ENCODE assay signal across 8 cellular contexts in the genomic region with DNA sequence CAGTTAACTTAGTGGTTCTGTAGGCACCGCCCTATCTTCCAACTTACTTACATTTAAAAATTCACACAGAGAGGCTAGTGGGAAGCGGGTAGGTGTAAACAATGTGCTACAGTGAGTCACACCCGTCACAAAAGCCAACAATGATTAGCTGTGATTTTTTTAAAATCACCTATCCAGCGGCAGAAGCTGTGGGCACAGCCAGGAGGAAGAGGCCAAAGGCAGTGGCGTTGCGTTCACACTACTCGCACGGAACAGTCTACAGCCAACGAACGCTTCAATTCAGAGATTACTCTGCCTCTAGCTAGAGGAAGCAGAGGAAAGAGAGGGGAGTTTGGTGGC. TPM values are rescaled to one million over a fixed set of nuclear protein-coding genes. Genes with fewer than 3 reads are reported as not detected.
A peak's percentile ranks its signal among the peaks of the same experiment; 100 is the strongest.
DNase-seq lines count a peak whose midpoint lies in the region; ATAC-seq, FAIRE-seq and TF ChIP-seq lines count a peak whose summit lies in the region.

No MANE protein-coding gene starts in this region.

- H3K4me2 ChIP-seq in keratinocyte (ENCODE audit: control insufficient read depth, extremely low read depth, insufficient read depth, low read depth, low read length): peak overlapping the region; percentile 95

- no peak for TF ChIP-seq CTCF in keratinocyte (optimal IDR thresholded peaks at IDR 0.05 in 1 of 3, IDR thresholded peaks at IDR 0.05 in 1 of 3, conservative IDR thresholded peaks at IDR 0.05 in 1 of 3; ENCODE audit: extremely low read depth in 1 of 3, insufficient read depth in 2 of 3, low read length in 3 of 3)

- H3K27ac ChIP-seq in HUES48 (ENCODE audit: low read depth, low read length) (peak overlapping the region; percentile 87), keratinocyte (ENCODE audit: control insufficient read depth, insufficient read depth, low read length) (no peak overlapping the region), subcutaneous abdominal adipose tissue (ENCODE audit: low read depth, low read length) (peak overlapping the region; percentile 93)

- peaks cover 35% of the 10 kb centered on the region for H3K27me3 ChIP-seq in HUES48 (ENCODE audit: control insufficient read depth, insufficient read depth, low read length)
- H3K27me3 ChIP-seq in keratinocyte (ENCODE audit: control insufficient read depth, extremely low read depth, insufficient read depth, low read length): peaks cover 36% of the 10 kb centered on the region
- H3K27me3 ChIP-seq in subcutaneous abdominal adipose tissue (ENCODE audit: control insufficient read depth in 5 of 5, insufficient read depth in 4 of 5, low read length in 5 of 5): no peaks in the 10 kb centered on the region

- H4K20me1 ChIP-seq in keratinocyte (ENCODE audit: control insufficient read depth, extremely low read depth, insufficient read depth, low read length): no peaks in the 10 kb centered on the region

- peak overlapping the region; percentile 89 for H2AFZ ChIP-seq in keratinocyte (ENCODE audit: control insufficient read depth, low read length)

- DNase-seq in DMS153 treated with DMSO at 0.1 percent for 48 hours (lab: John Stamatoyannopoulos, UW; ENCODE audit: unreplicated experiment) (peak; percentile 91), amniotic stem cell (lab: John Stamatoyannopoulos, UW) (peak; percentile 60), keratinocyte (ENCODE audit: low read depth, low spot score) (no peak), sciatic nerve (ENCODE audit: low spot score) (no peak), NOMO-1 treated with DMSO at 0.1 percent for 48 hours (lab: John Stamatoyannopoulos, UW; ENCODE audit: unreplicated experiment) (no peak)

- H3K4me3 ChIP-seq in HUES48 (ENCODE audit: low read depth, low read length): peak overlapping the region; percentile 83
- H3K4me3 ChIP-seq in keratinocyte (ENCODE audit: control insufficient read depth in 2 of 3, extremely low read depth in 1 of 3, insufficient read depth in 2 of 3, low read depth in 1 of 3, low read length in 3 of 3): peak overlapping the region; percentile 51 to 74 (median 55)
- peak overlapping the region; percentile 79 to 91 (median 86) for H3K4me3 ChIP-seq in subcutaneous abdominal adipose tissue (ENCODE audit: low read depth in 1 of 5, low read length in 5 of 5)

- no peaks in the 10 kb centered on the region for H3K9me3 ChIP-seq in HUES48 (ENCODE audit: control insufficient read depth, insufficient read depth, low read length)
- no peaks in the 10 kb centered on the region for H3K9me3 ChIP-seq in keratinocyte (ENCODE audit: control insufficient read depth, low read depth, low read length)
- no peaks in the 10 kb centered on the region for H3K9me3 ChIP-seq in subcutaneous abdominal adipose tissue (ENCODE audit: control insufficient read depth in 5 of 5, low read length in 5 of 5)

- intact Hi-C loops in sciatic nerve (cut with DNase I): no loop called here

- ATAC-seq in GM21515 (IDR thresholded peaks at IDR 0.05; ENCODE audit: unreplicated experiment): peak; percentile 37
- no peak for ATAC-seq in sciatic nerve

- H3K4me1 ChIP-seq in HUES48 (ENCODE audit: control insufficient read depth, insufficient read depth, low read length) (peaks cover 22% of the 10 kb centered on the region; the same call in 1 of the 2 replicates), keratinocyte (ENCODE audit: control insufficient read depth, extremely low read depth, insufficient read depth, low read length) (peaks cover 12% of the 10 kb centered on the region), subcutaneous abdominal adipose tissue (ENCODE audit: control insufficient read depth in 5 of 5, insufficient read depth in 5 of 5, low read length in 5 of 5) (peaks cover 0 to 42% (median 38%) of the 10 kb centered on the region in 5 donors)

- dilution Hi-C loops in keratinocyte (cut with MboI; ENCODE audit: extremely low pct_ligation_motif_present, low sequenced_read_pairs): no loop called here

- H3K9ac ChIP-seq in HUES48 (ENCODE audit: low read depth, low read length): peak overlapping the region; percentile 54
- H3K9ac ChIP-seq in keratinocyte (ENCODE audit: control insufficient read depth, extremely low read depth, insufficient read depth, low read length): peak overlapping the region; percentile 47
- H3K9ac ChIP-seq in subcutaneous abdominal adipose tissue (ENCODE audit: low read length in 5 of 5): peak overlapping the region; percentile 9 to 86 (median 66)

- H3K36me3 ChIP-seq in HUES48 (ENCODE audit: control insufficient read depth, insufficient read depth, low read length) (no peaks in the 10 kb centered on the region), keratinocyte (ENCODE audit: control insufficient read depth in 2 of 2, extremely low read depth in 1 of 2, insufficient read depth in 2 of 2, low read length in 2 of 2) (no peaks in the 10 kb centered on the region), subcutaneous abdominal adipose tissue (ENCODE audit: control insufficient read depth in 5 of 5, insufficient read depth in 5 of 5, low read length in 5 of 5) (no peaks in the 10 kb centered on the region)

- no peaks in the 10 kb centered on the region for H3K9me1 ChIP-seq in keratinocyte (ENCODE audit: control insufficient read depth, extremely low read depth, insufficient read depth, low read length)

- no peaks in the 10 kb centered on the region for H3K79me2 ChIP-seq in keratinocyte (ENCODE audit: control insufficient read depth, insufficient read depth, low read length)

- FAIRE-seq in keratinocyte (lab: Jason Lieb, UNC): no peak

RNA-seq across cellular contexts. Expression of gene NLGN1, which starts 2.5 kb away (rescaled TPM):
- 0.10 TPM in 1 of 3 replicates, not detected in the others for polyA plus RNA-seq in keratinocyte
- polyA plus RNA-seq in keratinocyte (2011; ENCODE audit: low read depth): not detected
- not detected in 2 replicates for polyA plus RNA-seq in keratinocyte (2011; cell fraction: cytosol; rRNA removed)
- polyA plus RNA-seq in keratinocyte (2011; cell fraction: nucleus; rRNA removed): not detected in 2 replicates
- not detected in 2 replicates for polyA plus RNA-seq in keratinocyte (2012; ENCODE audit: low replicate concordance)
- not detected in 3 replicates for polyA minus RNA-seq in keratinocyte
- polyA minus RNA-seq in keratinocyte (2011; cell fraction: cytosol; rRNA and poly(A)+ RNA removed): not detected
- not detected in 2 replicates for polyA minus RNA-seq in keratinocyte (2011; cell fraction: nucleus; rRNA and poly(A)+ RNA removed)
- 26.0 TPM for total RNA-seq in sciatic nerve

Comparison
In these comparisons a context has a peak if more than half of its experiments do, and no peak if none do; other contexts are left out.
1. DNase-seq: peak in DMS153 treated with DMSO at 0.1 percent for 48 hours (single experiment) and amniotic stem cell (single experiment); none in keratinocyte (single experiment), sciatic nerve (single experiment) and NOMO-1 treated with DMSO at 0.1 percent for 48 hours (single experiment).
2. Peak in every context shown above with its lines, with median percentiles within 50 percentile points of each other: H3K4me3 ChIP-seq and H3K9ac ChIP-seq.